ENCODE assay signal across 19 cellular contexts in genomic region chr13:59447846-59448620, GRCh38.
DNase-seq lines count a peak whose midpoint lies in the region; ATAC-seq and TF ChIP-seq lines count a peak whose summit lies in the region.
"Had no signal": no experiment of that assay in that cellular context is flagged by ENCODE, and none has a peak within 500 bp of the region (broad histone marks: within the 10 kb centered on the region; RNA-seq: fewer than 3 reads in every experiment).

No MANE protein-coding gene starts in this region.

- no peaks in the 10 kb centered on the region for H3K27me3 ChIP-seq in SJCRH30
- H3K27me3 ChIP-seq in neural progenitor cell: no peaks in the 10 kb centered on the region
- H3K27me3 ChIP-seq: BLaER1, left lung, testis had no signal

- TF ChIP-seq CTCF in fibroblast of pulmonary artery (IDR thresholded peaks at IDR 0.05; ENCODE audit: low read length, missing control alignments) (no peak), neural progenitor cell (IDR thresholded peaks at IDR 0.05) (no peak)

- H3K36me3 ChIP-seq in SJCRH30 (no peaks in the 10 kb centered on the region), neural progenitor cell (no peaks in the 10 kb centered on the region)
- H3K36me3 ChIP-seq: BLaER1, left lung had no signal

- H3K4me1 Mint-ChIP-seq in neural progenitor cell: peaks cover 5% of the 10 kb centered on the region
- H3K4me1 Mint-ChIP-seq: natural killer cell had no signal

- H3K27ac Mint-ChIP-seq in neural progenitor cell: no peak overlapping the region
- H3K27ac Mint-ChIP-seq: activated CD8-positive, alpha-beta T cell treated with anti-CD3 and anti-CD28 coated beads for 36 hours; activated T-helper 2 cell treated with anti-CD3 and anti-CD28 coated beads, Interferon-gamma antibody, Interleukin-2, Interleukin-4, amounts not matched to agents 10 μg/mL and 5 μg/mL and 100 μg/mL, durations not matched to agents 14 hours and 24 hours and 36 hours; natural killer cell had no signal

- H3K27me3 Mint-ChIP-seq in neural progenitor cell (ENCODE audit: insufficient read depth, low read depth): no peaks in the 10 kb centered on the region

- peak overlapping the region; percentile 72 for H3K27ac ChIP-seq in SJCRH30
- H3K27ac ChIP-seq in neural progenitor cell: no peak overlapping the region
- H3K27ac ChIP-seq: BLaER1, dorsolateral prefrontal cortex, left lung, testis had no signal

- H3K4me3 Mint-ChIP-seq in neural progenitor cell: no peak overlapping the region
- H3K4me3 Mint-ChIP-seq: activated CD8-positive, alpha-beta T cell treated with anti-CD3 and anti-CD28 coated beads for 36 hours; natural killer cell had no signal

- H4K20me1 ChIP-seq in neural progenitor cell (ENCODE audit: low read depth): no peaks in the 10 kb centered on the region
- H4K20me1 ChIP-seq: BLaER1 had no signal

- H3K9me3 Mint-ChIP-seq in neural progenitor cell: no peaks in the 10 kb centered on the region
- H3K9me3 Mint-ChIP-seq: activated CD8-positive, alpha-beta T cell treated with anti-CD3 and anti-CD28 coated beads for 36 hours; activated T-helper 2 cell treated with anti-CD3 and anti-CD28 coated beads, Interferon-gamma antibody, Interleukin-2, Interleukin-4, amounts not matched to agents 10 μg/mL and 5 μg/mL and 100 μg/mL, durations not matched to agents 14 hours and 24 hours and 36 hours had no signal

- DNase-seq in GM03348 (ENCODE audit: low spot score) (peak; percentile 16), SJCRH30 (peak; percentile 28 to 53), fibroblast of pulmonary artery (ENCODE audit: low read depth) (peak; percentile 40), neural progenitor cell (ENCODE audit: low spot score) (peak; percentile 39), SIG-M5 (lab: John Stamatoyannopoulos, UW) (no peak), AG08395 (ENCODE audit: low spot score) (no peak)
- DNase-seq: activated CD8-positive, alpha-beta T cell treated with anti-CD3 and anti-CD28 coated beads for 36 hours; anterior cingulate cortex; dorsolateral prefrontal cortex; left lung; natural killer cell; NCI-H1092 treated with DMSO at 0.1 percent for 48 hours; NCI-H226; stimulated activated CD4-positive, alpha-beta T cell treated with anti-CD3 and anti-CD28 coated beads, Interleukin-2, amount 100 ng/mL, for 24 hours; testis had no signal

- no peaks in the 10 kb centered on the region for H3K79me2 ChIP-seq in neural progenitor cell (ENCODE audit: low read depth)

- H2AFZ ChIP-seq in neural progenitor cell (replicated peaks): no peak overlapping the region

- ATAC-seq in GM18517 (IDR thresholded peaks at IDR 0.05; ENCODE audit: unreplicated experiment) (no peak), HG02852 (IDR thresholded peaks at IDR 0.05; ENCODE audit: unreplicated experiment) (no peak)
- ATAC-seq: activated CD8-positive, alpha-beta T cell treated with anti-CD3 and anti-CD28 coated beads for 36 hours; left lung; natural killer cell had no signal

- no peak overlapping the region for H3K9ac ChIP-seq in neural progenitor cell
- H3K9ac ChIP-seq: BLaER1 had no signal

- H3K4me1 ChIP-seq in SJCRH30: peaks cover 62% of the 10 kb centered on the region
- H3K4me1 ChIP-seq in neural progenitor cell: peaks cover 25% of the 10 kb centered on the region
- H3K4me1 ChIP-seq: BLaER1, testis had no signal

- no peak overlapping the region for H3K4me2 ChIP-seq in neural progenitor cell
- H3K4me2 ChIP-seq: BLaER1 had no signal

- H3K4me3 ChIP-seq in SJCRH30 (no peak overlapping the region), fibroblast of pulmonary artery (replicated peaks; ENCODE audit: low read depth, low read length) (no peak overlapping the region), neural progenitor cell (no peak overlapping the region)
- H3K4me3 ChIP-seq: BLaER1, dorsolateral prefrontal cortex, left lung, testis had no signal

- H3F3A ChIP-seq in neural progenitor cell (ENCODE audit: low read depth): peaks cover 18% of the 10 kb centered on the region

- H3K9me3 ChIP-seq in SJCRH30 (replicated peaks) (no peaks in the 10 kb centered on the region; the same call in 1 of the 2 replicates), neural progenitor cell (ENCODE audit: low read depth) (no peaks in the 10 kb centered on the region)
- H3K9me3 ChIP-seq: BLaER1, left lung, testis had no signal

- H3K36me3 Mint-ChIP-seq in neural progenitor cell: no peaks in the 10 kb centered on the region
- H3K36me3 Mint-ChIP-seq: natural killer cell had no signal

Comparison
In these comparisons a context has a peak if more than half of its experiments do, and no peak if none do; other contexts are left out.
1. DNase-seq: peak in GM03348 (single experiment), SJCRH30 (2 of 2), fibroblast of pulmonary artery (single experiment) and neural progenitor cell (single experiment); none in SIG-M5 (single experiment) and AG08395 (single experiment).